Comparison of ENCODE assay signal across 9 cellular contexts in the genomic region with DNA sequence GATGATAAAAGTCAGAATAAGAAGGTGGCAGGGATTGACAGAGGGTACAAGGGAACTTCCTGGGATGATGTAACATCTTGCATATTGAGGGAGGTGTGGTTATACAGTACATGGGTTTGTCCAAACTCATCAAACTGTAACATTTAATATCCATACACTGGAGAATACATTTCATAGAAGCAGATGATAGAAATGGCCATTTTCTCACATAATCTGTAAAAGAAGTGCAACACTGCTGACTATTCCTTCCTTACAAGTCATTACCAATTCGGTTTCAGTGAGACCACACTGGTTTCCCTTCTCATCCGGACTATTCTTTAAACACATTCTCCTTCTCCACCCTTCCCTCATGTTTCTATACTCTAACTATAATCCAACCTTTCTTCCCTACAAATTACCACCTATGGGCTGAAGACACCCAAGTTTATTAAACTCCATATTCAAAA. TPM values are rescaled to one million over a fixed set of nuclear protein-coding genes. Genes with fewer than 3 reads are reported as not detected.
DNase-seq lines count a peak whose midpoint lies in the region; ATAC-seq and TF ChIP-seq lines count a peak whose summit lies in the region.
"Had no signal": no experiment of that assay in that cellular context is flagged by ENCODE, and none has a peak within 500 bp of the region (broad histone marks: within the 10 kb centered on the region; RNA-seq: fewer than 3 reads in every experiment).

No MANE protein-coding gene starts in this region.

- H3K9me2 ChIP-seq in HCT116 (ENCODE audit: insufficient read depth), result no peaks in the 10 kb centered on the region

- intact Hi-C loops in A673 (cut with micrococcal nuclease; ENCODE audit: unreplicated experiment) (no loop called here), HCT116 (cut with micrococcal nuclease) (no loop called here), right lobe of liver (cut with DNase I) (no loop called here), posterior vena cava (cut with DNase I) (no loop called here)

- peaks cover 64% of the 10 kb centered on the region for H3K4me1 Mint-ChIP-seq in activated naive CD8-positive, alpha-beta T cell (ENCODE audit: low read depth)

- TF ChIP-seq CTCF in A673 (conservative IDR thresholded peaks at IDR 0.05; ENCODE audit: low read depth, low read length) (no peak), HCT116 (IDR thresholded peaks at IDR 0.05 in 2 of 3, conservative IDR thresholded peaks at IDR 0.05 in 1 of 3; ENCODE audit: borderline replicate concordance in 1 of 3, insufficient read depth in 1 of 3, low read depth in 2 of 3, low read length in 2 of 3) (no peak), right lobe of liver (IDR thresholded peaks at IDR 0.05) (no peak)

- H3K4me3 ChIP-seq in A673 (ENCODE audit: low read depth, low read length, poor library complexity, severe bottlenecking) (peak overlapping the region; percentile 87), HCT116 (replicated peaks in 1 of 2; ENCODE audit: low read depth in 1 of 2, low read length in 2 of 2) (peak overlapping the region; percentile 96 to 99), right lobe of liver (peak overlapping the region in 2 of 3 donors; percentile 92 to 95)

- no peak overlapping the region for H2AFZ ChIP-seq in HCT116 (ENCODE audit: low read depth, low read length, poor library complexity, severe bottlenecking)

- TF ChIP-seq POLR2A in HCT116 (IDR thresholded peaks at IDR 0.05; ENCODE audit: borderline replicate concordance, extremely low read depth, insufficient read depth, insufficient read length), result no peak
- no peak for TF ChIP-seq POLR2A in right lobe of liver (IDR thresholded peaks at IDR 0.05)

- CTCF ChIA-PET in A673 (lab: Charles Lee), result interaction anchor here (0.7 kb wide), 1 partner anchor 1218 kb away, joined by 4 read pairs; no protein-coding TSS in a partner anchor
- CTCF ChIA-PET in HCT116 (lab: Charles Lee), result no interaction called here

- 0 out of 2 replicates have a peak, but pooled peaks cover 8% of the 10 kb centered on the region for H4K20me1 ChIP-seq in HCT116 (ENCODE audit: insufficient read depth)

- POLR2A ChIA-PET in A673 (lab: Charles Lee; ENCODE audit: low non-redundant PET), result no interaction called here
- POLR2A ChIA-PET in HCT116 (lab: Charles Lee), result no interaction called here

- H3K4me1 ChIP-seq in A673 (ENCODE audit: insufficient read depth, low read length, poor library complexity, severe bottlenecking) (peaks cover 13% of the 10 kb centered on the region), HCT116 (ENCODE audit: control insufficient read depth in 1 of 2, insufficient read depth in 2 of 2, low read length in 2 of 2) (peaks cover 13 to 21% of the 10 kb centered on the region in 2 experiments; a peak in 3 of 4 replicates), right lobe of liver (peaks cover 0 to 44% (median 11%) of the 10 kb centered on the region in 4 donors)

- H3K27me3 Mint-ChIP-seq in activated naive CD8-positive, alpha-beta T cell, result no peaks in the 10 kb centered on the region

- no peak for TF ChIP-seq RAD21 in HCT116 (IDR thresholded peaks at IDR 0.05; ENCODE audit: low read depth)

- peaks cover 64% of the 10 kb centered on the region for H3K79me2 ChIP-seq in HCT116 (ENCODE audit: insufficient read depth, low read length)

- ATAC-seq in HCT116, result no peak
- ATAC-seq in right lobe of liver, result no peak
- ATAC-seq in HG02840 (IDR thresholded peaks at IDR 0.05; ENCODE audit: low FRiP score, unreplicated experiment), result no peak

- BruUV-seq in A673 (replicated peaks; lab: Mats Ljungman, UMichigan) (no TSS peak), HCT116 (replicated peaks; lab: Mats Ljungman, UMichigan) (no TSS peak)

- WGBS in right lobe of liver (ENCODE audit: insufficient coverage, low coverage, low lambda C conversion rate, missing lambda C conversion rate), result 21% methylated on average over 2 of the region's 2 CpGs

- DNase-seq in A673 (ENCODE audit: low spot score) (no peak), HCT116 (ENCODE audit: low read depth, low spot score) (no peak), right lobe of liver (no peak), amygdala (lab: John Stamatoyannopoulos, UW) (no peak), posterior vena cava (ENCODE audit: low spot score) (no peak), SK-N-DZ (ENCODE audit: low spot score) (no peak)
- DNase-seq: NCI-H146 had no signal

- H3K36me3 ChIP-seq in A673 (ENCODE audit: insufficient read depth, low read length, poor library complexity, severe bottlenecking), result no peaks in the 10 kb centered on the region
- no peaks in the 10 kb centered on the region for H3K36me3 ChIP-seq in HCT116 (ENCODE audit: control insufficient read depth in 1 of 2, insufficient read depth in 2 of 2, low read length in 2 of 2)
- no peaks in the 10 kb centered on the region for H3K36me3 ChIP-seq in right lobe of liver

- peak overlapping the region; percentile 99 for H3K27ac Mint-ChIP-seq in activated naive CD8-positive, alpha-beta T cell

- H3K27me3 ChIP-seq in A673 (replicated peaks; ENCODE audit: insufficient read depth, low read depth, low read length, poor library complexity), result no peaks in the 10 kb centered on the region
- H3K27me3 ChIP-seq in HCT116 (ENCODE audit: insufficient read depth, low read length), result no peaks in the 10 kb centered on the region
- H3K27me3 ChIP-seq in right lobe of liver, result no peaks in the 10 kb centered on the region

- H3K27ac ChIP-seq in A673 (ENCODE audit: low read depth, low read length, poor library complexity, severe bottlenecking), result peak overlapping the region; percentile 98
- no peak overlapping the region for H3K27ac ChIP-seq in HCT116 (ENCODE audit: low read depth, low read length)
- peak overlapping the region in 2 of 3 donors; percentile 96 for H3K27ac ChIP-seq in right lobe of liver

- H3K9me3 ChIP-seq in A673 (ENCODE audit: low read depth, low read length, poor library complexity, severe bottlenecking) (no peaks in the 10 kb centered on the region), HCT116 (ENCODE audit: control insufficient read depth in 1 of 2, insufficient read depth in 1 of 2, low read depth in 1 of 2, low read length in 2 of 2) (no peaks in the 10 kb centered on the region), right lobe of liver (no peaks in the 10 kb centered on the region)

- RAD21 ChIA-PET in HCT116 (lab: Charles Lee; ENCODE audit: low non-redundant PET in 1 of 2, low total read pairs in 2 of 2, uncharacterized antibody in 2 of 2, unreplicated experiment in 2 of 2), result no interaction called here

- H3K36me3 Mint-ChIP-seq in activated naive CD8-positive, alpha-beta T cell, result peaks cover 9% of the 10 kb centered on the region

- peak overlapping the region; percentile 95 for H3K4me2 ChIP-seq in HCT116 (ENCODE audit: low read length)

- peak overlapping the region; percentile 94; the same call in 1 of the 2 replicates for H3K9ac ChIP-seq in HCT116 (ENCODE audit: low read length)

- peak overlapping the region; percentile 98 for H3K4me3 Mint-ChIP-seq in activated naive CD8-positive, alpha-beta T cell

- no peaks in the 10 kb centered on the region for H3K9me3 Mint-ChIP-seq in activated naive CD8-positive, alpha-beta T cell (ENCODE audit: low read depth)

TF ChIP-seq in HCT116, 20 proteins besides CTCF, POLR2A, EP300 and RAD21:
- TF ChIP-seq EZH2phosphoT487 (IDR thresholded peaks at IDR 0.05; ENCODE audit: borderline replicate concordance), result no peak
- TF ChIP-seq CEBPB (IDR thresholded peaks at IDR 0.05; ENCODE audit: low read depth), result 0 out of 2 replicates have a peak, but pooled peaks have one; percentile 49
- TF ChIP-seq ZFX (IDR thresholded peaks at IDR 0.05), result no peak
- no peak for TF ChIP-seq ZBTB33 (IDR thresholded peaks at IDR 0.05; ENCODE audit: extremely low read depth, insufficient replicate concordance, low read length)
TF ChIP-seq in HCT116: peak in this region for 1.

RNA-seq across cellular contexts. Expression of gene COX7A2L, which starts 1.7 kb away (rescaled TPM):
- total RNA-seq in A673 (2021), result 85.2 and 85.4 TPM in 2 replicates
- total RNA-seq in HCT116 (2021; ENCODE audit: unreplicated experiment), result 104 TPM
- 85.3 and 93.7 TPM in 2 replicates for polyA plus RNA-seq in HCT116 (2012)
- 10 to 100 TPM; 37.5 to 97.0 (median 57.6) TPM for total RNA-seq in right lobe of liver
- 10 to 100 TPM; 58.1 to 58.7 TPM for total RNA-seq in posterior vena cava
- 209 and 225 TPM in 2 replicates for polyA plus RNA-seq in SK-N-DZ (2014; cell fraction: cytosol; rRNA removed)
- polyA plus RNA-seq in SK-N-DZ (2014; cell fraction: nucleus; rRNA removed), result 111 and 136 TPM in 2 replicates
